In the genomic region with DNA sequence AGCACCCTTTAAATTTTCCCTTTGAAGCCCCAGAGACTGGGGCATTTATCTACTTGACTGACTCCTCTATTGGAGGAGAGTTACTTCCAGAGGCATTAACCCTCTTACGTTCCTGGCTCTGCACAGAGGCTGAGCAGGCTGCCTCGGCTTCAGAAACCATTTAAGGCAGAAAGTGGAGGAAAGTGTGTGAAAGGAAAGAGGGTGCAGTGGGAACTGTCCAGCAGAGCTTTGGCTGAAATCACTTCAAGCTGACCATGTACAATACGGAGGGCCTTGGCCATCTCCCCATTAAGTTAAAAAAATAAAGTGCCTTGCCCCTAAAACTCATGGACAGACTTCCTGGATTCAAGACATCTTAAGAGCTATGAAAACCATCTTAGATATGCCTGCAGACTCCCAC, we compare ENCODE assay signal across 12 cellular contexts.
DNase-seq lines count a peak whose midpoint lies in the region; ATAC-seq, FAIRE-seq and TF ChIP-seq lines count a peak whose summit lies in the region.
"Had no signal": no experiment of that assay in that cellular context is flagged by ENCODE, and none has a peak within 500 bp of the region (broad histone marks: within the 10 kb centered on the region; RNA-seq: fewer than 3 reads in every experiment).

No MANE protein-coding gene starts in this region.

- no peak for TF ChIP-seq CTCF in DND-41 (IDR thresholded peaks at IDR 0.05; ENCODE audit: borderline replicate concordance, extremely low read depth, low read length, poor library complexity, severe bottlenecking)
- TF ChIP-seq CTCF in adrenal gland (IDR thresholded peaks at IDR 0.05), result no peak
- TF ChIP-seq CTCF in transverse colon (IDR thresholded peaks at IDR 0.05), result no peak

- no peak overlapping the region for H3K4me2 ChIP-seq in DND-41 (ENCODE audit: insufficient read depth, low read length)

- peak; percentile 48; the same call in 1 of the 3 replicates for ATAC-seq in DND-41 (ENCODE audit: insufficient read depth, low read depth)

- no peak overlapping the region for H3K27ac ChIP-seq in DND-41 (ENCODE audit: low read length)
- H3K27ac ChIP-seq in adrenal gland, result no peak overlapping the region
- no peak overlapping the region for H3K27ac ChIP-seq in transverse colon
- H3K27ac ChIP-seq: upper lobe of left lung had no signal

- no peak overlapping the region for H3K9ac ChIP-seq in DND-41 (ENCODE audit: low read depth, low read length)

- no peaks in the 10 kb centered on the region for H3K79me2 ChIP-seq in DND-41 (ENCODE audit: insufficient read depth, low read length)

- intact Hi-C loops in adrenal gland (cut with DNase I) (no loop called here), transverse colon (cut with DNase I; ENCODE audit: low total_unique reads) (no loop called here)

- 5 to 9% (median 6%) methylated on average over 3 of the region's 3 CpGs for WGBS in adrenal gland, 4 donors
- 20% methylated on average over 3 of the region's 3 CpGs; no CpG with 5 or more reads in 1 of the 2 donors for WGBS in transverse colon (ENCODE audit: low coverage in 1 of 2), 2 donors

- in situ Hi-C loops in transverse colon (cut with MboI; ENCODE audit: low pct_ligation_motif_present in 1 of 4, low pct_unique_long_range_greater_than_20kb in 1 of 4, low sequenced_read_pairs in 3 of 4), result no loop called here

- no peaks in the 10 kb centered on the region for H3K36me3 ChIP-seq in DND-41 (ENCODE audit: insufficient read depth, low read length)
- H3K36me3 ChIP-seq in adrenal gland (replicated peaks in 1 of 2), result no peaks in the 10 kb centered on the region
- no peaks in the 10 kb centered on the region for H3K36me3 ChIP-seq in transverse colon
- H3K36me3 ChIP-seq: upper lobe of left lung had no signal

- DNase-seq in DND-41 (no peak), Kasumi-1 (lab: John Stamatoyannopoulos, UW) (peak; percentile 50), adrenal gland (peak in 4 of 7 donors; percentile 16 to 27 (median 20)), islet precursor cell (peak; percentile 60), NCI-H2107 (lab: John Stamatoyannopoulos, UW) (no peak), transverse colon (no peak), DMS153 treated with DMSO at 0.1 percent for 48 hours (lab: John Stamatoyannopoulos, UW; ENCODE audit: unreplicated experiment) (no peak), HTR-8/SVneo (ENCODE audit: insufficient read length, low spot score) (no peak)
- DNase-seq: NCI-H1417, upper lobe of left lung had no signal

- H4K20me1 ChIP-seq in DND-41 (ENCODE audit: insufficient read depth, low read length), result no peaks in the 10 kb centered on the region

- H3K4me1 ChIP-seq in DND-41 (ENCODE audit: insufficient read depth, low read length), result no peaks in the 10 kb centered on the region
- no peaks in the 10 kb centered on the region for H3K4me1 ChIP-seq in adrenal gland (replicated peaks in 1 of 2)
- no peaks in the 10 kb centered on the region for H3K4me1 ChIP-seq in transverse colon
- H3K4me1 ChIP-seq: Caco-2, upper lobe of left lung had no signal

- H3K9me3 ChIP-seq in DND-41 (ENCODE audit: insufficient read depth, low read length, severe bottlenecking) (no peaks in the 10 kb centered on the region), adrenal gland (replicated peaks in 1 of 3) (no peaks in the 10 kb centered on the region), transverse colon (no peaks in the 10 kb centered on the region)
- H3K9me3 ChIP-seq: Caco-2, upper lobe of left lung had no signal

- H3K4me3 ChIP-seq in DND-41 (ENCODE audit: low read depth in 1 of 2, low read length in 2 of 2), result no peak overlapping the region
- no peak overlapping the region for H3K4me3 ChIP-seq in adrenal gland
- H3K4me3 ChIP-seq in transverse colon, result no peak overlapping the region
- H3K4me3 ChIP-seq: upper lobe of left lung had no signal

- no peak for FAIRE-seq in HTR-8/SVneo (lab: Jason Lieb, UNC)
- FAIRE-seq: TTC549 had no signal

- TF ChIP-seq POLR2A in adrenal gland (IDR thresholded peaks at IDR 0.05) (no peak), transverse colon (IDR thresholded peaks at IDR 0.05) (no peak)

- no peak overlapping the region for H2AFZ ChIP-seq in DND-41 (ENCODE audit: low read depth, low read length)

- TF ChIP-seq EP300 in transverse colon (IDR thresholded peaks at IDR 0.05; ENCODE audit: low read depth), result no peak

- H3K27me3 ChIP-seq in DND-41 (ENCODE audit: insufficient read depth, low read length, poor library complexity) (no peaks in the 10 kb centered on the region), adrenal gland (no peaks in the 10 kb centered on the region), transverse colon (no peaks in the 10 kb centered on the region)
- H3K27me3 ChIP-seq: upper lobe of left lung had no signal

Comparison
In these comparisons a context has a peak if more than half of its experiments do, and no peak if none do; other contexts are left out.
1. DNase-seq: peak in Kasumi-1 (2 of 2), adrenal gland (4 of 7) and islet precursor cell (single experiment); none in DND-41 (single experiment), NCI-H2107 (single experiment), transverse colon (single experiment), DMS153 treated with DMSO at 0.1 percent for 48 hours (single experiment) and HTR-8/SVneo (single experiment).